Comparison of ENCODE assay signal across 16 cellular contexts in genomic region chr7:131947661-131948060, GRCh38.
"Had no signal": no experiment of that assay in that cellular context is flagged by ENCODE, and none has a peak within 500 bp of the region (broad histone marks: within the 10 kb centered on the region; RNA-seq: fewer than 3 reads in every experiment).

No MANE protein-coding gene starts in this region.

- DNase-seq: KBM-7, MV-4-11, NCI-H1048, NCI-H1105, NCI-H1417, NCI-H1436 treated with DMSO at 0.1 percent for 48 hours, NCI-H187 treated with DMSO at 0.1 percent for 48 hours, NCI-H2029 treated with DMSO at 0.1 percent for 48 hours, NCI-H345, NCI-H446 treated with DMSO at 0.1 percent for 48 hours, NCI-H510A treated with DMSO at 0.1 percent for 48 hours, NCI-H526, PC-3, SHP77 had no signal

- H3K27ac ChIP-seq: RWPE1 had no signal

- ATAC-seq: Panc1 had no signal
